In genomic region chr11:72349053-72349452, GRCh38 we compare ENCODE assay signal across 27 cellular contexts.
"Had no signal": no experiment of that assay in that cellular context is flagged by ENCODE, and none has a peak within 500 bp of the region (broad histone marks: within the 10 kb centered on the region; RNA-seq: fewer than 3 reads in every experiment).

No MANE protein-coding gene starts in this region.

- H3K9me3 Mint-ChIP-seq: immature natural killer cell; memory B cell; naive thymus-derived CD4-positive, alpha-beta T cell; nephron; neural progenitor cell; stimulated activated naive B cell treated with anti-CD40 and anti-IgM and Interleukin-4, amounts not matched to agents 10 μg/mL and 1 μg/mL and 100 μg/mL, for 72 hours; stimulated activated naive CD8-positive, alpha-beta T cell treated with anti-CD3 and anti-CD28 coated beads, Interleukin-15, Interleukin-2, amounts not matched to agents 100 ng/mL and 50 ng/mL, for 24 hours had no signal

- H2AFZ ChIP-seq: neural progenitor cell, parathyroid adenoma had no signal

- H3K4me3 ChIP-seq: coronary artery, esophagus muscularis mucosa, gastroesophageal sphincter, left ventricle myocardium inferior, lower lobe of right lung, mucosa of descending colon, neural progenitor cell, right lobe of liver, thoracic aorta, tibial nerve, upper lobe of left lung had no signal

- H3K27ac ChIP-seq: coronary artery, esophagus muscularis mucosa, foreskin keratinocyte, gastroesophageal sphincter, left ventricle myocardium inferior, lower lobe of right lung, neural progenitor cell, parathyroid adenoma, right lobe of liver, thoracic aorta, tibial nerve, upper lobe of left lung had no signal

- H3K9ac ChIP-seq: neural progenitor cell, parathyroid adenoma had no signal

- ATAC-seq: foreskin keratinocyte; left colon; mucosa of descending colon; naive thymus-derived CD4-positive, alpha-beta T cell; stimulated activated naive B cell treated with anti-CD40 and anti-IgM and Interleukin-4, amounts not matched to agents 10 μg/mL and 1 μg/mL and 100 μg/mL, for 72 hours had no signal

- H3K4me3 Mint-ChIP-seq: immature natural killer cell; memory B cell; naive thymus-derived CD4-positive, alpha-beta T cell; nephron; neural progenitor cell; stimulated activated naive B cell treated with anti-CD40 and anti-IgM and Interleukin-4, amounts not matched to agents 10 μg/mL and 1 μg/mL and 100 μg/mL, for 72 hours; stimulated activated naive CD8-positive, alpha-beta T cell treated with anti-CD3 and anti-CD28 coated beads, Interleukin-15, Interleukin-2, amounts not matched to agents 100 ng/mL and 50 ng/mL, for 24 hours had no signal

- H3K27me3 Mint-ChIP-seq: memory B cell; naive thymus-derived CD4-positive, alpha-beta T cell; progenitor cell of endocrine pancreas; stimulated activated naive B cell treated with anti-CD40 and anti-IgM and Interleukin-4, amounts not matched to agents 10 μg/mL and 1 μg/mL and 100 μg/mL, for 72 hours; stimulated activated naive CD8-positive, alpha-beta T cell treated with anti-CD3 and anti-CD28 coated beads, Interleukin-15, Interleukin-2, amounts not matched to agents 100 ng/mL and 50 ng/mL, for 24 hours had no signal

- H3K36me3 Mint-ChIP-seq: immature natural killer cell, neural progenitor cell had no signal

- H3K36me3 ChIP-seq: neural progenitor cell, thoracic aorta, tibial nerve had no signal

- H3K4me1 Mint-ChIP-seq: immature natural killer cell; neural progenitor cell; stimulated activated naive B cell treated with anti-CD40 and anti-IgM and Interleukin-4, amounts not matched to agents 10 μg/mL and 1 μg/mL and 100 μg/mL, for 72 hours had no signal

- H3K79me2 ChIP-seq: parathyroid adenoma had no signal

- H3K4me1 ChIP-seq: foreskin keratinocyte, neural progenitor cell, parathyroid adenoma, right lobe of liver had no signal

- H3K4me2 ChIP-seq: neural progenitor cell had no signal

- DNase-seq: dermis blood vessel endothelial cell; effector memory CD4-positive, alpha-beta T cell; foreskin keratinocyte; immature natural killer cell; kidney glomerular epithelial cell; left colon; lower lobe of right lung; mucosa of descending colon; naive thymus-derived CD4-positive, alpha-beta T cell; right lobe of liver; small intestine; stimulated activated CD4-positive, alpha-beta T cell treated with anti-CD3 and anti-CD28 coated beads, Interleukin-15, amount 100 ng/mL, for 24 hours; stimulated activated CD4-positive, alpha-beta T cell treated with anti-CD3 and anti-CD28 coated beads, Interleukin-2, amount 100 ng/mL, for 48 hours; stimulated activated naive B cell treated with anti-CD40 and anti-IgM and Interleukin-4, amounts not matched to agents 10 μg/mL and 1 μg/mL and 100 μg/mL, for 72 hours had no signal

- H3K27ac Mint-ChIP-seq: immature natural killer cell; memory B cell; neural progenitor cell; progenitor cell of endocrine pancreas; stimulated activated naive B cell treated with anti-CD40 and anti-IgM and Interleukin-4, amounts not matched to agents 10 μg/mL and 1 μg/mL and 100 μg/mL, for 72 hours; stimulated activated naive CD8-positive, alpha-beta T cell treated with anti-CD3 and anti-CD28 coated beads, Interleukin-15, Interleukin-2, amounts not matched to agents 100 ng/mL and 50 ng/mL, for 24 hours had no signal

- H3K27me3 ChIP-seq: esophagus muscularis mucosa, foreskin keratinocyte, gastroesophageal sphincter, neural progenitor cell, right lobe of liver, upper lobe of left lung had no signal

- H3K9me3 ChIP-seq: esophagus muscularis mucosa, gastroesophageal sphincter, left ventricle myocardium inferior, lower lobe of right lung, mucosa of descending colon, right lobe of liver, thoracic aorta, tibial nerve, upper lobe of left lung had no signal
